10 cellular contexts compared by ENCODE assay signal in the genomic region with DNA sequence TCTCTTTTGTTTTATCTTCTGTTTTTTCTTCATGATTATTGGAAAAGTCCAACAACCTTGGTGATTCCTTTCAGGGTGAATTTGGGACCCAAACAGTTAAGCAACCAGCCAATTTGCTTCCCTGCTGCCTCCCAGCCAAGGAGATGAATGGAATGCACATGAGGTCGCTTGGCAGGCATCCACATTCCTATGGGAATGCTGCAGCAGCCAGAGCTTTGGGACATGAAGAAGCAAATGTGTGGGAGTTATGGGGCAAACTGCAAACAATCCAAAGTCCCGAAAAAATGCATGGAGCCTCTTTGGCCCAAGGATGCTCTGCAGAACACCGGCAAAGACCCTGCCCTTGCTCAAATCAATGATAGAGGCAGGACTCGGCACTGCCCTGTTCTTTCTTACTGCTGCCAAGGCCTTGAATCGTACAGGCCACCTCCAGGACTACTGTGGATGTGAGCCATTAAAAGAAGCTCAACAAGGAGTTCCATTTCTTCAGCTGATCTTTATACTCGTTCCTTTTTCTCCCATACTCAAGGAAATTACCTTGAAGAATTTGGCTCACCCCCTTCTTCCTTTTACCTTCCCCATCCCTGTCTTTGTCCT.
DNase-seq lines count a peak whose midpoint lies in the region; ATAC-seq and TF ChIP-seq lines count a peak whose summit lies in the region.
"Had no signal": no experiment of that assay in that cellular context is flagged by ENCODE, and none has a peak within 500 bp of the region (broad histone marks: within the 10 kb centered on the region; RNA-seq: fewer than 3 reads in every experiment).

No MANE protein-coding gene starts in this region.

- no peak overlapping the region for H3K4me3 ChIP-seq in brain microvascular endothelial cell (ENCODE audit: low read depth, low read length)
- peak overlapping the region; percentile 3 for H3K4me3 ChIP-seq in skeletal muscle satellite cell (ENCODE audit: low read length)

- H3K9me3 ChIP-seq in skeletal muscle satellite cell (replicated peaks; ENCODE audit: low read length): no peaks in the 10 kb centered on the region

- H3K4me2 ChIP-seq in skeletal muscle satellite cell (ENCODE audit: low read length): peak overlapping the region; percentile 26

- no peak for TF ChIP-seq CTCF in brain microvascular endothelial cell (IDR thresholded peaks at IDR 0.05; ENCODE audit: low read depth, low read length, missing control alignments)

- no peak overlapping the region for H3K27ac ChIP-seq in brain microvascular endothelial cell

- in situ Hi-C loops in brain microvascular endothelial cell (cut with HindIII; ENCODE audit: low pct_ligation_motif_present, low sequenced_read_pairs): no loop called here

- ATAC-seq in HG02588 (IDR thresholded peaks at IDR 0.05; ENCODE audit: unreplicated experiment) (no peak), GM21717 (IDR thresholded peaks at IDR 0.05; ENCODE audit: unreplicated experiment) (no peak)

- H3K27me3 ChIP-seq in brain microvascular endothelial cell (replicated peaks): no peaks in the 10 kb centered on the region
- no peaks in the 10 kb centered on the region for H3K27me3 ChIP-seq in skeletal muscle satellite cell (ENCODE audit: control insufficient read depth, insufficient read depth, low read length)

- peaks cover 16% of the 10 kb centered on the region for H3K4me1 ChIP-seq in skeletal muscle satellite cell (ENCODE audit: control insufficient read depth, insufficient read depth, low read length)

- no peak overlapping the region for H3K9ac ChIP-seq in skeletal muscle satellite cell (ENCODE audit: low read depth, low read length)

- H3K36me3 ChIP-seq in brain microvascular endothelial cell (replicated peaks): no peaks in the 10 kb centered on the region
- H3K36me3 ChIP-seq in skeletal muscle satellite cell (ENCODE audit: insufficient read depth, low read length): no peaks in the 10 kb centered on the region

- DNase-seq in HCEC 1CT (peak; percentile 91), brain microvascular endothelial cell (peak; percentile 81), iPS DF 4.7 (ENCODE audit: extremely low read depth, low spot score) (peak; percentile 46), NCI-H2081 treated with DMSO at 0.1 percent for 48 hours (lab: John Stamatoyannopoulos, UW) (no peak), NCI-H1417 (lab: John Stamatoyannopoulos, UW) (no peak)
- DNase-seq: activated effector memory CD4-positive, alpha-beta T cell treated with anti-CD3 and anti-CD28 coated beads, Interleukin-2, amount 50 U/mL, for 16 hours; NCI-H187 had no signal

Comparison
In these comparisons a context has a peak if more than half of its experiments do, and no peak if none do; other contexts are left out.
1. DNase-seq: peak in HCEC 1CT (single experiment), brain microvascular endothelial cell (single experiment) and iPS DF 4.7 (single experiment); none in NCI-H2081 treated with DMSO at 0.1 percent for 48 hours (single experiment) and NCI-H1417 (0 of 3).